Comparison of ENCODE assay signal across 1 cellular context in genomic region chr1:26279598-26280332, GRCh38.
TF ChIP-seq lines count a peak whose summit lies in the region.

Gene SH3BGRL3, plus strand, starts transcription at chr1:26280086. Its CDS starts 70 bp downstream, at chr1:26280156.

TF ChIP-seq in H1, 55 proteins besides CTCF, POLR2A, EP300 and RAD21 (continued from another document):
- TF ChIP-seq SP1 (IDR thresholded peaks at IDR 0.05; ENCODE audit: low read depth, low read length) (no peak), MAX (IDR thresholded peaks at IDR 0.05) (peak; percentile 29; the same call in 1 of the 2 replicates), SUZ12 (IDR thresholded peaks at IDR 0.05; ENCODE audit: low read length) (no peak), SIN3A (conservative IDR thresholded peaks at IDR 0.05 in 1 of 2, IDR thresholded peaks at IDR 0.05 in 1 of 2; ENCODE audit: low read depth in 1 of 2, low read length in 2 of 2) (peak; percentile 32 to 60; a peak in 3 of 4 replicates), ASH2L (IDR thresholded peaks at IDR 0.05; ENCODE audit: low read length) (peak; percentile 41), PHF8 (conservative IDR thresholded peaks at IDR 0.05; ENCODE audit: low read depth, low read length) (peak; percentile 59; the same call in 1 of the 2 replicates), SIRT6 (IDR thresholded peaks at IDR 0.05; ENCODE audit: low read length) (no peak), E2F6 (IDR thresholded peaks at IDR 0.05) (peak; percentile 75), TCF12 (IDR thresholded peaks at IDR 0.05; ENCODE audit: low read depth, low read length) (no peak), RBBP5 (IDR thresholded peaks at IDR 0.05; ENCODE audit: borderline replicate concordance, low read depth, low read length) (0 out of 2 replicates have a peak, but pooled peaks have one; percentile 31)
TF ChIP-seq in H1: peak in this region for 12.
